ENCODE assay signal across 1 cellular context in the genomic region with DNA sequence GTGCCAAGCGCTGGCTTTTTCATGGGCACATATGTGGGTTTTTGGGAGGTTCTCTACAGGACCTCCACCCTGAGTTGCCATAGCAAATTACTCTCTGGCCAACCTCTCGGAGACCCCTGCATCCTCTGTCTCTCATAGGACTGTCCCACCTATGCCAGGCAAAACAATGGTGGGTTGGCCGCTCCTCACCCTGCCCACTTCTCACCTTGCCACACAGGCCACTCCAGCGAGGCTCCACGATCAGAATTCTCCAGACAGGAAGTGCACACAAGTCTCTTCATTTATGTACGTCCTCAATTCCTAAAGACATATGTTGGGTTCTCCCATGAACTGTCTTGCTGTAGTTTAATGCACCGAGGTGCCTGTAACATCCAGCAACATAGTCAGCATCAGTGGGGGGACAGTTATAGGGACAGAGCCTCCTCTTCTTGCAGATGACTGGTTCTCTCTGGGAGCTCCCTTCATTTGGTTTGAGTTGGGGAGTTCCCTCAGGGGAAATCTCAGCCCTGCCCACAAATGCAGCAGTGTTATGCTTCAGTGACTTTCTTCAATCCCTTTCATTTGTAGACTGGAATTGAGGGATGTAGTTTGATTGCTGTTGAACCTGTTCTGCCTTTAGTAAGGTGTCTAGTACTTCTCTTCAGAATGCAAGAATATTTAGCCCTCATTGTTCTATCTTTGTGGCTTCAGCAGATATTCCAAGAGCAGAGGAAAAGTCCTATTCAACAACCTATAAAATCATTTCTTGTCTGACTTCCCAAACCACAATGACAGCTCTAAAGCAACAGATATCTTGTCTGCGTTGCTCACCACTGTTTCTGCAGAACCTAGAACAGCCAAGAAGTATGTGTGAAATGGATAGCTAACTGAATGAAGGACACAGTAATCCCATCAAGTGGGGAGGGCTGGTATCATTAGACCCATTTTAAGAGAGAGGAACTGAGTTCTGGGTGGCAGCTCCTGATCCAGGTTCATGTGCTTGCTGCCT.
TF ChIP-seq lines count a peak whose summit lies in the region.

No MANE protein-coding gene starts in this region.

TF ChIP-seq in SK-N-SH treated with all-trans-retinoic acid at 6 μM for 48 hours, 23 proteins besides CTCF, POLR2A, EP300 and RAD21 (continued from another document):
- TF ChIP-seq, protein P1, sequence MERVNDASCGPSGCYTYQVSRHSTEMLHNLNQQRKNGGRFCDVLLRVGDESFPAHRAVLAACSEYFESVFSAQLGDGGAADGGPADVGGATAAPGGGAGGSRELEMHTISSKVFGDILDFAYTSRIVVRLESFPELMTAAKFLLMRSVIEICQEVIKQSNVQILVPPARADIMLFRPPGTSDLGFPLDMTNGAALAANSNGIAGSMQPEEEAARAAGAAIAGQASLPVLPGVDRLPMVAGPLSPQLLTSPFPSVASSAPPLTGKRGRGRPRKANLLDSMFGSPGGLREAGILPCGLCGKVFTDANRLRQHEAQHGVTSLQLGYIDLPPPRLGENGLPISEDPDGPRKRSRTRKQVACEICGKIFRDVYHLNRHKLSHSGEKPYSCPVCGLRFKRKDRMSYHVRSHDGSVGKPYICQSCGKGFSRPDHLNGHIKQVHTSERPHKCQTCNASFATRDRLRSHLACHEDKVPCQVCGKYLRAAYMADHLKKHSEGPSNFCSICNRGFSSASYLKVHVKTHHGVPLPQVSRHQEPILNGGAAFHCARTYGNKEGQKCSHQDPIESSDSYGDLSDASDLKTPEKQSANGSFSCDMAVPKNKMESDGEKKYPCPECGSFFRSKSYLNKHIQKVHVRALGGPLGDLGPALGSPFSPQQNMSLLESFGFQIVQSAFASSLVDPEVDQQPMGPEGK (CRISPR knock-in tag; IDR thresholded peaks at IDR 0.05; ENCODE audit: borderline replicate concordance), result no peak
- TF ChIP-seq ISL1 (CRISPR knock-in tag; IDR thresholded peaks at IDR 0.05) (no peak), CSDC2 (CRISPR knock-in tag; IDR thresholded peaks at IDR 0.05) (no peak), ZFP3 (CRISPR knock-in tag; IDR thresholded peaks at IDR 0.05) (no peak), GLIS3 (CRISPR knock-in tag; IDR thresholded peaks at IDR 0.05) (no peak), ESRRG (CRISPR knock-in tag; IDR thresholded peaks at IDR 0.05) (no peak)
